Comparison of ENCODE assay signal across 8 cellular contexts in genomic region chr2:106104332-106105062, GRCh38.
DNase-seq lines count a peak whose midpoint lies in the region; ATAC-seq and TF ChIP-seq lines count a peak whose summit lies in the region.

No MANE protein-coding gene starts in this region.

- DNase-seq in GM12865 (ENCODE audit: low read depth) (peak; percentile 77), NCI-H2171 treated with DMSO at 0.1 percent for 48 hours (lab: John Stamatoyannopoulos, UW) (peak; percentile 73), cerebellum (ENCODE audit: low spot score) (peak; percentile 78), left lobe of liver (ENCODE audit: low spot score) (peak; percentile 62)
- peak; percentile 45 for DNase-seq in stimulated activated CD8-positive, alpha-beta memory T cell treated with anti-CD3 and anti-CD28 coated beads, Interleukin-15, amount 100 ng/mL, for 1 hour (ENCODE audit: low read depth)

- TF ChIP-seq CTCF in 22Rv1 (IDR thresholded peaks at IDR 0.05): peak; percentile 84
- peak; percentile 89 for TF ChIP-seq CTCF in GM12865 (IDR thresholded peaks at IDR 0.05; ENCODE audit: insufficient read depth, low read depth, low read length, missing control alignments)
- peak; percentile 95 for TF ChIP-seq CTCF in WI38 (IDR thresholded peaks at IDR 0.05; ENCODE audit: low read depth, low read length)

- no peak overlapping the region for H3K27ac ChIP-seq in 22Rv1

- ATAC-seq in HG02973 (IDR thresholded peaks at IDR 0.05; ENCODE audit: unreplicated experiment): peak; percentile 57
- ATAC-seq in left lobe of liver: peak; percentile 95

- H3K4me3 ChIP-seq in GM12865 (ENCODE audit: low read depth, low read length) (no peak overlapping the region), WI38 (ENCODE audit: low read depth, low read length) (no peak overlapping the region)
